In the genomic region with DNA sequence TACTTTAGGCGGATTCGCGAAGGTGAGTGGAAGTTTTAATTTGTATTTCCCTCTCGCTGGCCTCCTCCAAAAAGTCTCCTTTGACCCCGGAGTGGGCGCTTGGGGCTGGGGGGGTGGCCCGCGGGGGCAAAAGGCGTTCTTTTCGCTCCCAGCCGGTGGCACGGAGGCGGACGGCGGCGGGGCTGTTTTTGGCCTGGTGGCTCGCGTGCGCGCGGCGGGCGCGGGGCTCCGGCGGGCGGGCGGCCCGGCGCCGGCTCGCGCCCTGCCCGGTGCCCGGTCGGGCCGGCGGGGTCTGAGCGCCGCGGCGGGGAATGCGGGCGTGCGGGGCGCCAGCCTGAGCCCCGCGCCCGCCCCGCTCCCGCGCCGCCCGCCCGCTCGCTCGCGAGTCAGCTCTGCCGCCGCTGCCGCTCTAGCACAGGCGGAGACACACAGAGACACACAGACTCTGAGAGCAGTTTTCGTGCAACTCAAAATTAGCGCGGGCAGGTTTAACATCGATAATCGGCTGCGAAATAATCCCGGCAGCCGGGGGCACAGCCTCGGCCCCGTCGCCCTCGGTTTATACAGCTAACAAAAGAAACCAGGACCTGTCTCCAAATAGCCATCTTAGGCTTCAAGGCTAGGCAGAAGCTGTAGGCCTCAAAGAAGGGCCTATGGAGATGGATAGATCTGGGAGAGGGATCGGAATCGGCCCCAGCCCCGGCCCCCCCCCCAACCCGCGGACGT, we compare ENCODE assay signal across 8 cellular contexts. TPM values are rescaled to one million over a fixed set of nuclear protein-coding genes. Genes with fewer than 3 reads are reported as not detected.
DNase-seq lines count a peak whose midpoint lies in the region; ATAC-seq and TF ChIP-seq lines count a peak whose summit lies in the region.

No MANE protein-coding gene starts in this region.

- peak overlapping the region; percentile 22 for H2BK5ac ChIP-seq in mesenchymal stem cell (ENCODE audit: low read depth, low read length, poor library complexity, severe bottlenecking)

- H3K9ac ChIP-seq in mesenchymal stem cell (ENCODE audit: low read length): peak overlapping the region; percentile 97

- no peaks in the 10 kb centered on the region for H3K4me1 ChIP-seq in mesenchymal stem cell (ENCODE audit: control insufficient read depth, insufficient read depth, low read depth, low read length)

- peak overlapping the region; percentile 83 to 87 for H3K4me3 ChIP-seq in mesenchymal stem cell (ENCODE audit: insufficient read depth in 1 of 2, low read depth in 1 of 2, low read length in 2 of 2)

- no peak overlapping the region for H4K8ac ChIP-seq in mesenchymal stem cell (ENCODE audit: low read length)

- no peaks in the 10 kb centered on the region for H3K9me3 ChIP-seq in mesenchymal stem cell (ENCODE audit: control insufficient read depth, low read length)

- DNase-seq in A172 (ENCODE audit: low spot score): peak; percentile 28
- DNase-seq in NCI-H526 treated with DMSO at 0.1 percent for 48 hours (lab: John Stamatoyannopoulos, UW): peak; percentile 67
- peak; percentile 30 to 31 for DNase-seq in activated CD8-positive, alpha-beta memory T cell treated with anti-CD3 and anti-CD28 coated beads for 4 hours (ENCODE audit: low read depth in 2 of 2)
- peak; percentile 53 to 61 (median 53) for DNase-seq in effector memory CD8-positive, alpha-beta T cell
- peak; percentile 78 for DNase-seq in mesenchymal stem cell
- DNase-seq in stimulated activated CD8-positive, alpha-beta memory T cell treated with anti-CD3 and anti-CD28 coated beads, Interleukin-12 subunit alpha, Interleukin-12 subunit beta, amount 100 ng/mL, for 4 hours (ENCODE audit: low read depth): peak; percentile 39

- peak overlapping the region in 1 of 2 experiments; percentile 52 for H2BK12ac ChIP-seq in mesenchymal stem cell (ENCODE audit: low read length in 2 of 2)

- H2AK5ac ChIP-seq in mesenchymal stem cell (ENCODE audit: low read length, severe bottlenecking): no peak overlapping the region

- H2BK120ac ChIP-seq in mesenchymal stem cell (ENCODE audit: low read depth, low read length): peak overlapping the region; percentile 89

- H2AFZ ChIP-seq in mesenchymal stem cell (ENCODE audit: low read depth, low read length): no peak overlapping the region

- H3K4ac ChIP-seq in mesenchymal stem cell (ENCODE audit: low read depth in 1 of 2, low read length in 2 of 2): peak overlapping the region; percentile 35 to 88

- peak overlapping the region; percentile 89 for H2BK15ac ChIP-seq in mesenchymal stem cell (ENCODE audit: low read depth, poor library complexity, severe bottlenecking)

- H3K27ac Mint-ChIP-seq in effector memory CD8-positive, alpha-beta T cell: peak overlapping the region; percentile 91 to 99

- peaks cover 0 to 3% of the 10 kb centered on the region in 2 experiments for H3K36me3 ChIP-seq in mesenchymal stem cell (ENCODE audit: control insufficient read depth in 1 of 2, insufficient read depth in 2 of 2, low read depth in 1 of 2, low read length in 2 of 2)

- H3K27ac ChIP-seq in mesenchymal stem cell (ENCODE audit: low read length, poor library complexity, severe bottlenecking): peak overlapping the region; percentile 86

- no peaks in the 10 kb centered on the region for H3K9me3 Mint-ChIP-seq in effector memory CD8-positive, alpha-beta T cell

- no peaks in the 10 kb centered on the region for H3K27me3 ChIP-seq in mesenchymal stem cell (ENCODE audit: control insufficient read depth in 1 of 2, insufficient read depth in 1 of 2, low read length in 2 of 2)

- peak overlapping the region; percentile 39 for H4K91ac ChIP-seq in mesenchymal stem cell (ENCODE audit: low read length)

- under 1% methylated on average over 60 of the region's 80 CpGs for WGBS in mesenchymal stem cell

- peaks cover 53% of the 10 kb centered on the region for H3K36me3 Mint-ChIP-seq in effector memory CD8-positive, alpha-beta T cell (ENCODE audit: insufficient read depth)

- peak overlapping the region; percentile 54 for H3K4me2 ChIP-seq in mesenchymal stem cell (ENCODE audit: low read length, poor library complexity, severe bottlenecking)

- ATAC-seq in effector memory CD8-positive, alpha-beta T cell (replicated peaks): peak; percentile 4
- ATAC-seq in HG03565 (IDR thresholded peaks at IDR 0.05; ENCODE audit: unreplicated experiment): no peak

- peaks cover 31 to 47% of the 10 kb centered on the region in 2 donors for H3K4me1 Mint-ChIP-seq in effector memory CD8-positive, alpha-beta T cell (ENCODE audit: low read depth in 2 of 2)

- H3K4me3 Mint-ChIP-seq in effector memory CD8-positive, alpha-beta T cell: peak overlapping the region; percentile 90 to 100

- peak overlapping the region in 1 of 2 experiments; percentile 28 for H3K14ac ChIP-seq in mesenchymal stem cell (ENCODE audit: low read length in 2 of 2)

- peaks cover under 1% of the 10 kb centered on the region for H3K79me1 ChIP-seq in mesenchymal stem cell (replicated peaks; ENCODE audit: low read length, poor library complexity, severe bottlenecking)

- peak overlapping the region; percentile 91 to 96 for H3K18ac ChIP-seq in mesenchymal stem cell (ENCODE audit: low read depth in 1 of 2, low read length in 2 of 2)

- peak; percentile 32 for TF ChIP-seq POLR2A in GM15510 (IDR thresholded peaks at IDR 0.05; ENCODE audit: borderline replicate concordance, extremely low read depth, insufficient read length)

- peak overlapping the region in 1 of 2 experiments; percentile 35 for H3K23ac ChIP-seq in mesenchymal stem cell (ENCODE audit: low read length in 2 of 2)

- H3K27me3 Mint-ChIP-seq in effector memory CD8-positive, alpha-beta T cell: no peaks in the 10 kb centered on the region

RNA-seq across cellular contexts. Expression of a gene that starts 0.8 kb away (rescaled TPM):
- total RNA-seq in A172 (2014; rRNA removed; shearing (Covaris generic)): 9.9 and 11.5 TPM in 2 replicates
- polyA plus RNA-seq in mesenchymal stem cell (2013, experiment 1 of 2): 7.0 TPM
- polyA plus RNA-seq in mesenchymal stem cell (2013, experiment 2 of 2): 6.9 TPM

Comparison
In these comparisons a context has a peak if more than half of its experiments do, and no peak if none do; other contexts are left out.
1. DNase-seq: peak in every context shown above with its lines; median percentile 78 in mesenchymal stem cell; 67 in NCI-H526 treated with DMSO at 0.1 percent for 48 hours; 53 in effector memory CD8-positive, alpha-beta T cell; 39 in stimulated activated CD8-positive, alpha-beta memory T cell treated with anti-CD3 and anti-CD28 coated beads, Interleukin-12 subunit alpha, Interleukin-12 subunit beta, amount 100 ng/mL, for 4 hours; 30 in activated CD8-positive, alpha-beta memory T cell treated with anti-CD3 and anti-CD28 coated beads for 4 hours; 28 in A172.